ENCODE assay signal across 8 cellular contexts in the genomic region with DNA sequence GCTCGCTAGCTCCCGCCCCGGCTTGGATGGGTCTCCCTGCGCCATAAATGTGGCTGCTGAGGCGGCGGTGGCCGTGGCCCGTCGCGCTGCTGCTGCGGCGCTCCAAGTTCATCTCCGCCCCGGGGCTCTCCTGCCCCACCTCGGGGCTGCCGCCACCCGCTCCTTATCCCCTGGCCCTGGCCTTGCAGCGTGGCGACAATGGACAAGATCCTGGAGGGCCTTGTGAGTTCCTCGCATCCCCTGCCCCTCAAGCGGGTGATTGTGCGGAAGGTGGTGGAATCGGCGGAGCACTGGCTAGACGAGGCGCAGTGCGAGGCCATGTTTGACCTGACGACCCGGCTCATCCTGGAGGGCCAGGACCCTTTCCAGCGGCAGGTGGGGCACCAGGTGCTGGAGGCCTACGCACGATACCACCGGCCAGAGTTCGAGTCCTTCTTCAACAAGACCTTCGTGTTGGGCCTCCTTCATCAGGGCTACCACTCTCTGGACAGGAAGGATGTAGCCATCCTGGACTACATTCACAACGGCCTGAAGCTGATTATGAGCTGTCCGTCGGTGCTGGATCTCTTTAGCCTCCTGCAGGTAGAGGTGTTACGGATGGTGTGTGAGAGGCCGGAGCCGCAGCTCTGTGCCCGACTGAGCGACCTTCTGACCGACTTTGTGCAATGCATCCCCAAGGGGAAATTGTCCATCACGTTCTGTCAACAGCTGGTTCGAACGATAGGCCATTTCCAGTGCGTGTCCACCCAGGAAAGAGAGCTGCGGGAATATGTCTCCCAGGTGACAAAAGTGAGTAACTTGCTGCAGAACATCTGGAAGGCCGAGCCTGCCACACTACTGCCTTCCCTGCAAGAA. TPM values are rescaled to one million over a fixed set of nuclear protein-coding genes. Genes with fewer than 3 reads are reported as not detected.
DNase-seq lines count a peak whose midpoint lies in the region; ATAC-seq and TF ChIP-seq lines count a peak whose summit lies in the region.

No MANE protein-coding gene starts in this region.

- no peaks in the 10 kb centered on the region for H3K27me3 Mint-ChIP-seq in activated CD8-positive, alpha-beta T cell treated with anti-CD3 and anti-CD28 coated beads, Interleukin-2, amount 10 ng/mL, durations not matched to agents 7 days and 5 days (ENCODE audit: low read depth)

- H3K4me1 ChIP-seq in gastroesophageal sphincter, result peaks cover 5 to 48% (median 8%) of the 10 kb centered on the region in 3 donors

- peaks cover 0 to 13% of the 10 kb centered on the region in 2 donors for H3K36me3 ChIP-seq in gastroesophageal sphincter

- 0 to 3% methylated on average over 3 to 8 of the region's 50 CpGs for WGBS in gastroesophageal sphincter (ENCODE audit: low coverage in 1 of 2), 2 donors

- ATAC-seq in HG03521 (IDR thresholded peaks at IDR 0.05; ENCODE audit: unreplicated experiment) (peak; percentile 19), gastroesophageal sphincter (no peak), omental fat pad (ENCODE audit: low FRiP score) (peak; percentile 13)
- peak; percentile 31 for ATAC-seq in activated CD8-positive, alpha-beta T cell treated with anti-CD3 and anti-CD28 coated beads, Interleukin-2, amount 10 ng/mL, durations not matched to agents 7 days and 5 days

- POLR2A ChIA-PET in activated CD8-positive, alpha-beta T cell treated with anti-CD3 and anti-CD28 coated beads, Interleukin-2, amount 10 ng/mL, durations not matched to agents 7 days and 5 days (lab: Charles Lee), result interaction anchor here (0.7 to 1.1 kb wide), 2 partner anchors 329 to 1525 kb away, joined by 3 read pairs; no protein-coding TSS in a partner anchor

- no peaks in the 10 kb centered on the region for H3K27me3 ChIP-seq in gastroesophageal sphincter

- CTCF ChIA-PET in activated CD8-positive, alpha-beta T cell treated with anti-CD3 and anti-CD28 coated beads, Interleukin-2, amount 10 ng/mL, durations not matched to agents 7 days and 5 days (lab: Charles Lee), result interaction anchor here (0.6 kb wide), 2 partner anchors 920 to 1980 kb away, joined by 3 read pairs; no protein-coding TSS in a partner anchor

- no peak for TF ChIP-seq POLR2A in gastroesophageal sphincter (IDR thresholded peaks at IDR 0.05)

- no peaks in the 10 kb centered on the region for H3K9me3 Mint-ChIP-seq in activated CD8-positive, alpha-beta T cell treated with anti-CD3 and anti-CD28 coated beads, Interleukin-2, amount 10 ng/mL, durations not matched to agents 7 days and 5 days (ENCODE audit: insufficient read depth)

- peak overlapping the region; percentile 83 for H3K4me3 Mint-ChIP-seq in activated CD8-positive, alpha-beta T cell treated with anti-CD3 and anti-CD28 coated beads, Interleukin-2, amount 10 ng/mL, durations not matched to agents 7 days and 5 days

- H3K9me3 ChIP-seq in gastroesophageal sphincter, result no peaks in the 10 kb centered on the region

- peak overlapping the region; percentile 93 for H3K27ac Mint-ChIP-seq in activated CD8-positive, alpha-beta T cell treated with anti-CD3 and anti-CD28 coated beads, Interleukin-2, amount 10 ng/mL, durations not matched to agents 7 days and 5 days

- H3K36me3 Mint-ChIP-seq in activated CD8-positive, alpha-beta T cell treated with anti-CD3 and anti-CD28 coated beads, Interleukin-2, amount 10 ng/mL, durations not matched to agents 7 days and 5 days (ENCODE audit: low read depth), result peaks cover 46% of the 10 kb centered on the region

- DNase-seq in ELR (ENCODE audit: low read depth), result peak; percentile 45
- peak; percentile 18 for DNase-seq in GM20000 (ENCODE audit: low spot score)
- DNase-seq in activated CD8-positive, alpha-beta T cell treated with anti-CD3 and anti-CD28 coated beads, Interleukin-2, amount 10 ng/mL, durations not matched to agents 7 days and 5 days, result peak; percentile 51
- DNase-seq in omental fat pad (ENCODE audit: low spot score), result peak; percentile 25
- no peak for DNase-seq in GF-D8 (lab: John Stamatoyannopoulos, UW)
- no peak for DNase-seq in NCI-H446 treated with DMSO at 0.1 percent for 48 hours (lab: John Stamatoyannopoulos, UW)

- H3K27ac ChIP-seq in gastroesophageal sphincter, result peak overlapping the region; percentile 93 to 96 (median 94)

- TF ChIP-seq CTCF in GM20000 (IDR thresholded peaks at IDR 0.05; ENCODE audit: extremely low read depth, missing control alignments), result no peak
- no peak for TF ChIP-seq CTCF in gastroesophageal sphincter (IDR thresholded peaks at IDR 0.05)
- TF ChIP-seq CTCF in omental fat pad (IDR thresholded peaks at IDR 0.05), result no peak

- H3K4me1 Mint-ChIP-seq in activated CD8-positive, alpha-beta T cell treated with anti-CD3 and anti-CD28 coated beads, Interleukin-2, amount 10 ng/mL, durations not matched to agents 7 days and 5 days (ENCODE audit: low read depth), result peaks cover 46% of the 10 kb centered on the region

- TF ChIP-seq EP300 in gastroesophageal sphincter (IDR thresholded peaks at IDR 0.05), result no peak

- peak overlapping the region; percentile 63 to 84 for H3K4me3 ChIP-seq in gastroesophageal sphincter

RNA-seq across cellular contexts. Expression of a gene that starts 0.8 kb away (rescaled TPM):
- total RNA-seq in activated CD8-positive, alpha-beta T cell treated with anti-CD3 and anti-CD28 coated beads, Interleukin-2, amount 10 ng/mL, durations not matched to agents 7 days and 5 days, result 10 to 100 TPM; 22.0 to 22.6 TPM
- 10 to 100 TPM; 24.2 to 29.9 (median 26.5) TPM for total RNA-seq in gastroesophageal sphincter
- total RNA-seq in omental fat pad, result 10 to 100 TPM; 24.1 to 42.5 (median 26.3) TPM

Comparison
In these comparisons a context has a peak if more than half of its experiments do, and no peak if none do; other contexts are left out.
1. DNase-seq: peak in ELR (single experiment), GM20000 (single experiment), activated CD8-positive, alpha-beta T cell treated with anti-CD3 and anti-CD28 coated beads, Interleukin-2, amount 10 ng/mL, durations not matched to agents 7 days and 5 days (single experiment) and omental fat pad (single experiment); none in GF-D8 (single experiment) and NCI-H446 treated with DMSO at 0.1 percent for 48 hours (single experiment).